In genomic region chr4:166422475-166422874, GRCh38 we compare ENCODE assay signal across 14 cellular contexts.
DNase-seq lines count a peak whose midpoint lies in the region; TF ChIP-seq lines count a peak whose summit lies in the region.
"Had no signal": no experiment of that assay in that cellular context is flagged by ENCODE, and none has a peak within 500 bp of the region (broad histone marks: within the 10 kb centered on the region; RNA-seq: fewer than 3 reads in every experiment).

No MANE protein-coding gene starts in this region.

- H2AFZ ChIP-seq in mesenchymal stem cell (ENCODE audit: low read depth, low read length) = no peak overlapping the region

- H3K23ac ChIP-seq in mesenchymal stem cell (ENCODE audit: low read length in 2 of 2) = no peak overlapping the region

- H3K4me3 ChIP-seq in AG10803 (ENCODE audit: low read length) = no peak overlapping the region
- no peak overlapping the region for H3K4me3 ChIP-seq in choroid plexus epithelial cell (ENCODE audit: low read depth, low read length)
- no peak overlapping the region for H3K4me3 ChIP-seq in mesenchymal stem cell (ENCODE audit: insufficient read depth in 1 of 2, low read depth in 1 of 2, low read length in 2 of 2)
- H3K4me3 ChIP-seq: SJSA1 had no signal

- no peaks in the 10 kb centered on the region for H3K9me3 ChIP-seq in mesenchymal stem cell (ENCODE audit: control insufficient read depth, low read length)
- H3K9me3 ChIP-seq: SJSA1 had no signal

- H3K27me3 ChIP-seq in mesenchymal stem cell (ENCODE audit: control insufficient read depth in 1 of 2, insufficient read depth in 1 of 2, low read length in 2 of 2) = no peaks in the 10 kb centered on the region
- H3K27me3 ChIP-seq: SJSA1 had no signal

- no peaks in the 10 kb centered on the region for H3K36me3 ChIP-seq in mesenchymal stem cell (ENCODE audit: control insufficient read depth in 1 of 2, insufficient read depth in 2 of 2, low read depth in 1 of 2, low read length in 2 of 2)
- H3K36me3 ChIP-seq: SJSA1 had no signal

- no peak overlapping the region for H2BK5ac ChIP-seq in mesenchymal stem cell (ENCODE audit: low read depth, low read length, poor library complexity, severe bottlenecking)

- H3K14ac ChIP-seq in mesenchymal stem cell (ENCODE audit: low read length in 2 of 2) = no peak overlapping the region

- H4K91ac ChIP-seq in mesenchymal stem cell (ENCODE audit: low read length) = no peak overlapping the region

- no peak overlapping the region for H3K4me2 ChIP-seq in mesenchymal stem cell (ENCODE audit: low read length, poor library complexity, severe bottlenecking)

- TF ChIP-seq CTCF in AG10803 (conservative IDR thresholded peaks at IDR 0.05; ENCODE audit: low read length) = no peak
- TF ChIP-seq CTCF in choroid plexus epithelial cell (conservative IDR thresholded peaks at IDR 0.05; ENCODE audit: low read depth, low read length) = no peak

- H3K4ac ChIP-seq in mesenchymal stem cell (ENCODE audit: low read depth in 1 of 2, low read length in 2 of 2) = no peak overlapping the region

- no peak overlapping the region for H3K27ac ChIP-seq in mesenchymal stem cell (ENCODE audit: low read length, poor library complexity, severe bottlenecking)
- H3K27ac ChIP-seq: SJSA1 had no signal

- no CpG with 5 or more reads among the region's 1 CpG for WGBS in mesenchymal stem cell

- H3K9ac ChIP-seq in mesenchymal stem cell (ENCODE audit: low read length) = peak overlapping the region; percentile 80

- no peak overlapping the region for H2BK120ac ChIP-seq in mesenchymal stem cell (ENCODE audit: low read depth, low read length)

- no peak overlapping the region for H2BK12ac ChIP-seq in mesenchymal stem cell (ENCODE audit: low read length in 2 of 2)

- peaks cover 5% of the 10 kb centered on the region for H3K4me1 ChIP-seq in mesenchymal stem cell (ENCODE audit: control insufficient read depth, insufficient read depth, low read depth, low read length)
- H3K4me1 ChIP-seq: SJSA1 had no signal

- H4K8ac ChIP-seq in mesenchymal stem cell (ENCODE audit: low read length) = no peak overlapping the region

- H3K79me1 ChIP-seq in mesenchymal stem cell (replicated peaks; ENCODE audit: low read length, poor library complexity, severe bottlenecking) = no peaks in the 10 kb centered on the region

- no peak overlapping the region for H2AK5ac ChIP-seq in mesenchymal stem cell (ENCODE audit: low read length, severe bottlenecking)

- no peak overlapping the region for H2BK15ac ChIP-seq in mesenchymal stem cell (ENCODE audit: low read depth, poor library complexity, severe bottlenecking)

- H3K18ac ChIP-seq in mesenchymal stem cell (ENCODE audit: low read depth in 1 of 2, low read length in 2 of 2) = no peak overlapping the region

- DNase-seq in AG10803 (ENCODE audit: low read depth) (peak; percentile 9), NCI-H446 treated with DMSO at 0.1 percent for 48 hours (lab: John Stamatoyannopoulos, UW) (peak; percentile 40), choroid plexus epithelial cell (ENCODE audit: low read depth) (peak; percentile 78), mesenchymal stem cell (peak; percentile 24), nucleus accumbens (lab: John Stamatoyannopoulos, UW) (no peak), NOMO-1 treated with DMSO at 0.1 percent for 48 hours (lab: John Stamatoyannopoulos, UW; ENCODE audit: unreplicated experiment) (no peak), NCI-H2196 treated with DMSO at 0.1 percent for 48 hours (lab: John Stamatoyannopoulos, UW; ENCODE audit: unreplicated experiment) (no peak)
- no peak for DNase-seq in NK-92 treated with Interleukin-12 subunit alpha and Interleukin-12 subunit beta, amount 100 ng/mL, for 24 hours (lab: John Stamatoyannopoulos, UW)
- DNase-seq: activated gamma-delta T cell treated with Interleukin-2 at 50 U/mL for 16 hours; AML-193; DMS153; erythroblast; stimulated activated CD4-positive, alpha-beta T cell treated with anti-CD3 and anti-CD28 coated beads, Interleukin-12 subunit alpha, Interleukin-12 subunit beta, amount 100 ng/mL, for 4 hours had no signal

Comparison
In these comparisons a context has a peak if more than half of its experiments do, and no peak if none do; other contexts are left out.
1. DNase-seq: peak in AG10803 (single experiment), NCI-H446 treated with DMSO at 0.1 percent for 48 hours (single experiment), choroid plexus epithelial cell (single experiment) and mesenchymal stem cell (single experiment); none in NK-92 treated with Interleukin-12 subunit alpha and Interleukin-12 subunit beta, amount 100 ng/mL, for 24 hours (single experiment), nucleus accumbens (0 of 56), NOMO-1 treated with DMSO at 0.1 percent for 48 hours (single experiment) and NCI-H2196 treated with DMSO at 0.1 percent for 48 hours (single experiment).